ENCODE assay signal across 4 cellular contexts in genomic region chr10:95916039-95916438, GRCh38. TPM values are rescaled to one million over a fixed set of nuclear protein-coding genes. Genes with fewer than 3 reads are reported as not detected.
"Had no signal": no experiment of that assay in that cellular context is flagged by ENCODE, and none has a peak within 500 bp of the region (broad histone marks: within the 10 kb centered on the region; RNA-seq: fewer than 3 reads in every experiment).

No MANE protein-coding gene starts in this region.

RNA-seq across cellular contexts. Expression of gene CC2D2B, which starts 8.3 kb away (rescaled TPM):
- total RNA-seq: HT-29, HT1080, IMR-90 had no signal
- polyA plus RNA-seq: HepG2, IMR-90 had no signal
